In genomic region chr2:66845307-66845706, GRCh38 we compare ENCODE assay signal across 27 cellular contexts.
DNase-seq lines count a peak whose midpoint lies in the region; ATAC-seq and TF ChIP-seq lines count a peak whose summit lies in the region.
"Had no signal": no experiment of that assay in that cellular context is flagged by ENCODE, and none has a peak within 500 bp of the region (broad histone marks: within the 10 kb centered on the region; RNA-seq: fewer than 3 reads in every experiment).

No MANE protein-coding gene starts in this region.

- CTCF ChIA-PET in A673 (lab: Charles Lee), result interaction anchor here (0.6 kb wide), 1 partner anchor 1001 kb away, joined by 3 read pairs; no protein-coding TSS in a partner anchor

- H3K27ac ChIP-seq in A673 (ENCODE audit: low read depth, low read length, poor library complexity, severe bottlenecking) (peak overlapping the region; percentile 44), mesenchymal stem cell (ENCODE audit: low read length, poor library complexity, severe bottlenecking) (no peak overlapping the region), H9 (ENCODE audit: insufficient read length, low read depth, low read length) (no peak overlapping the region)
- H3K27ac ChIP-seq: psoas muscle, SJSA1, thyroid gland, vagina had no signal

- H2AK5ac ChIP-seq in mesenchymal stem cell (ENCODE audit: low read length, severe bottlenecking) (no peak overlapping the region), H9 (ENCODE audit: insufficient read length, low read length) (no peak overlapping the region)

- peaks cover 35% of the 10 kb centered on the region for H3K4me1 Mint-ChIP-seq in HFFc6 (ENCODE audit: low read depth)
- H3K4me1 Mint-ChIP-seq in H9, result peaks cover 5 to 8% of the 10 kb centered on the region in 2 experiments; a peak in 3 of 4 replicates
- H3K4me1 Mint-ChIP-seq: activated CD4-positive, alpha-beta memory T cell treated with anti-CD3 and anti-CD28 coated beads, Interleukin-2, amount 10 ng/mL, durations not matched to agents 7 days and 5 days; activated T-helper 17 cell treated with anti-CD3 and anti-CD28 coated beads, Interleukin-2, amount 50 U/mL, for 72 hours; naive thymus-derived CD4-positive, alpha-beta T cell had no signal

- 40% methylated on average over 2 of the region's 2 CpGs for WGBS in mesenchymal stem cell
- no CpG with 5 or more reads among the region's 2 CpGs for WGBS in H9 (ENCODE audit: extremely low coverage, insufficient read length, low lambda C conversion rate)

- POLR2A ChIA-PET in A673 (lab: Charles Lee; ENCODE audit: low non-redundant PET), result interaction anchor here (0.6 kb wide), 1 partner anchor 258 kb away, joined by 3 read pairs; no protein-coding TSS in a partner anchor

- no peak overlapping the region for H3K18ac ChIP-seq in mesenchymal stem cell (ENCODE audit: low read depth in 1 of 2, low read length in 2 of 2)
- H3K18ac ChIP-seq in H9 (ENCODE audit: insufficient read length, low read depth, low read length), result no peak overlapping the region

- H3K9me3 Mint-ChIP-seq in HFFc6 (no peaks in the 10 kb centered on the region), H9 (no peaks in the 10 kb centered on the region)
- H3K9me3 Mint-ChIP-seq: activated CD4-positive, alpha-beta memory T cell treated with anti-CD3 and anti-CD28 coated beads, Interleukin-2, amount 10 ng/mL, durations not matched to agents 7 days and 5 days; endodermal cell; stimulated activated naive CD8-positive, alpha-beta T cell treated with anti-CD3 and anti-CD28 coated beads, Interleukin-15, Interleukin-2, amounts not matched to agents 100 ng/mL and 50 ng/mL, for 24 hours had no signal

- H4K8ac ChIP-seq in mesenchymal stem cell (ENCODE audit: low read length) (no peak overlapping the region), H9 (replicated peaks; ENCODE audit: insufficient read length, low read depth, low read length) (no peak overlapping the region)

- ATAC-seq in HG03280 (IDR thresholded peaks at IDR 0.05; ENCODE audit: unreplicated experiment), result no peak
- ATAC-seq: activated naive CD4-positive, alpha-beta T cell treated with anti-CD3 and anti-CD28 coated beads, Interleukin-2, amount 50 U/mL, for 72 hours; activated T-helper 17 cell treated with anti-CD3 and anti-CD28 coated beads, Interleukin-2, amount 50 U/mL, for 72 hours; K562; naive thymus-derived CD4-positive, alpha-beta T cell; psoas muscle had no signal

- H3K79me2 ChIP-seq in H9 (ENCODE audit: insufficient read depth, low read length), result no peaks in the 10 kb centered on the region

- intact Hi-C loops in A673 (cut with micrococcal nuclease; ENCODE audit: unreplicated experiment), result no loop called here

- TF ChIP-seq CTCF in A673 (conservative IDR thresholded peaks at IDR 0.05; ENCODE audit: low read depth, low read length) (no peak), HFFc6 (IDR thresholded peaks at IDR 0.05) (no peak), epithelial cell of esophagus (IDR thresholded peaks at IDR 0.05; ENCODE audit: insufficient read depth, low read depth, low read length, missing control alignments) (no peak), H9 (conservative IDR thresholded peaks at IDR 0.05) (no peak)

- peaks cover 15% of the 10 kb centered on the region for H3K4me1 ChIP-seq in A673 (ENCODE audit: insufficient read depth, low read length, poor library complexity, severe bottlenecking)
- peaks cover 9% of the 10 kb centered on the region for H3K4me1 ChIP-seq in mesenchymal stem cell (ENCODE audit: control insufficient read depth, insufficient read depth, low read depth, low read length)
- H3K4me1 ChIP-seq in H9 (ENCODE audit: insufficient read depth, low read length), result no peaks in the 10 kb centered on the region
- H3K4me1 ChIP-seq: psoas muscle, thyroid gland had no signal

- H2AFZ ChIP-seq in mesenchymal stem cell (ENCODE audit: low read depth, low read length) (no peak overlapping the region), H9 (ENCODE audit: low read length) (no peak overlapping the region)

- no peaks in the 10 kb centered on the region for H3K36me3 ChIP-seq in A673 (ENCODE audit: insufficient read depth, low read length, poor library complexity, severe bottlenecking)
- H3K36me3 ChIP-seq in mesenchymal stem cell (ENCODE audit: control insufficient read depth in 1 of 2, insufficient read depth in 2 of 2, low read depth in 1 of 2, low read length in 2 of 2), result no peaks in the 10 kb centered on the region
- H3K36me3 ChIP-seq: SJSA1, thyroid gland, vagina had no signal

- H3T11ph ChIP-seq in H9 (ENCODE audit: low read length), result no peak overlapping the region

- H2BK15ac ChIP-seq in mesenchymal stem cell (ENCODE audit: low read depth, poor library complexity, severe bottlenecking) (no peak overlapping the region), H9 (ENCODE audit: low read depth, low read length) (no peak overlapping the region)

- H3K9me3 ChIP-seq in A673 (ENCODE audit: low read depth, low read length, poor library complexity, severe bottlenecking), result no peaks in the 10 kb centered on the region
- H3K9me3 ChIP-seq in mesenchymal stem cell (ENCODE audit: control insufficient read depth, low read length), result no peaks in the 10 kb centered on the region
- no peaks in the 10 kb centered on the region for H3K9me3 ChIP-seq in H9 (ENCODE audit: control insufficient read depth, low read depth, low read length)
- H3K9me3 ChIP-seq: psoas muscle, SJSA1, thyroid gland, vagina had no signal

- no peak overlapping the region for H3K23ac ChIP-seq in mesenchymal stem cell (ENCODE audit: low read length in 2 of 2)
- H3K23ac ChIP-seq in H9 (ENCODE audit: insufficient read length, low read depth, low read length), result no peak overlapping the region

- H3K14ac ChIP-seq in mesenchymal stem cell (ENCODE audit: low read length in 2 of 2) (no peak overlapping the region), H9 (ENCODE audit: insufficient read depth, low read length) (no peak overlapping the region)

- H3K4me3 ChIP-seq in A673 (ENCODE audit: low read depth, low read length, poor library complexity, severe bottlenecking) (no peak overlapping the region), epithelial cell of esophagus (ENCODE audit: low read length) (no peak overlapping the region), mesenchymal stem cell (ENCODE audit: insufficient read depth in 1 of 2, low read depth in 1 of 2, low read length in 2 of 2) (no peak overlapping the region)
- H3K4me3 ChIP-seq: K562, psoas muscle, SJSA1, thyroid gland, vagina had no signal

- no peak overlapping the region for H4K91ac ChIP-seq in mesenchymal stem cell (ENCODE audit: low read length)
- H4K91ac ChIP-seq in H9 (ENCODE audit: insufficient read length, low read depth, low read length), result no peak overlapping the region

- no peaks in the 10 kb centered on the region for H3K23me2 ChIP-seq in H9 (ENCODE audit: insufficient read length, low read depth, low read length, poor library complexity, severe bottlenecking)

- H3K4me2 ChIP-seq in mesenchymal stem cell (ENCODE audit: low read length, poor library complexity, severe bottlenecking) (no peak overlapping the region), H9 (ENCODE audit: insufficient read depth, insufficient read length, low read length) (no peak overlapping the region)

- H2BK12ac ChIP-seq in mesenchymal stem cell (ENCODE audit: low read length in 2 of 2) (peak overlapping the region in 1 of 2 experiments; percentile 80), H9 (ENCODE audit: insufficient read length, low read depth, low read length) (no peak overlapping the region)

- H2BK5ac ChIP-seq in mesenchymal stem cell (ENCODE audit: low read depth, low read length, poor library complexity, severe bottlenecking), result no peak overlapping the region
- no peak overlapping the region for H2BK5ac ChIP-seq in H9 (ENCODE audit: insufficient read length, low read length)

- H3K79me1 ChIP-seq in mesenchymal stem cell (replicated peaks; ENCODE audit: low read length, poor library complexity, severe bottlenecking) (no peaks in the 10 kb centered on the region), H9 (ENCODE audit: insufficient read depth, low read depth, low read length, poor library complexity, severe bottlenecking) (no peaks in the 10 kb centered on the region)

- H3K27ac Mint-ChIP-seq in HFFc6 (peak overlapping the region; percentile 36; the same call in 1 of the 2 replicates), H9 (no peak overlapping the region)
- H3K27ac Mint-ChIP-seq: activated CD4-positive, alpha-beta memory T cell treated with anti-CD3 and anti-CD28 coated beads, Interleukin-2, amount 10 ng/mL, durations not matched to agents 7 days and 5 days; activated naive CD4-positive, alpha-beta T cell treated with anti-CD3 and anti-CD28 coated beads, Interleukin-2, amount 50 U/mL, for 72 hours; activated T-helper 17 cell treated with anti-CD3 and anti-CD28 coated beads, Interleukin-2, amount 50 U/mL, for 72 hours; endodermal cell; naive thymus-derived CD4-positive, alpha-beta T cell; stimulated activated naive CD8-positive, alpha-beta T cell treated with anti-CD3 and anti-CD28 coated beads, Interleukin-15, Interleukin-2, amounts not matched to agents 100 ng/mL and 50 ng/mL, for 24 hours had no signal

- H3K4me3 Mint-ChIP-seq in HFFc6 (no peak overlapping the region), H9 (no peak overlapping the region)
- H3K4me3 Mint-ChIP-seq: activated CD4-positive, alpha-beta memory T cell treated with anti-CD3 and anti-CD28 coated beads, Interleukin-2, amount 10 ng/mL, durations not matched to agents 7 days and 5 days; activated T-helper 17 cell treated with anti-CD3 and anti-CD28 coated beads, Interleukin-2, amount 50 U/mL, for 72 hours; endodermal cell; naive thymus-derived CD4-positive, alpha-beta T cell; stimulated activated naive CD8-positive, alpha-beta T cell treated with anti-CD3 and anti-CD28 coated beads, Interleukin-15, Interleukin-2, amounts not matched to agents 100 ng/mL and 50 ng/mL, for 24 hours had no signal

- DNase-seq in A673 (ENCODE audit: low spot score) (peak; percentile 85), HFFc6 (peak; percentile 22), epithelial cell of esophagus (ENCODE audit: low read depth) (peak; percentile 30), mesenchymal stem cell (peak; percentile 81), NCI-H82 (lab: John Stamatoyannopoulos, UW) (no peak), H9 (no peak)
- no peak for DNase-seq in stimulated activated CD4-positive, alpha-beta T cell treated with anti-CD3 and anti-CD28 coated beads, Interleukin-2, amount 100 ng/mL, for 48 hours
- DNase-seq: activated CD4-positive, alpha-beta memory T cell treated with anti-CD3 and anti-CD28 coated beads, Interleukin-2, amount 10 ng/mL, durations not matched to agents 7 days and 5 days; activated CD4-positive, alpha-beta T cell treated with anti-CD3 and anti-CD28 coated beads for 1 hour; activated CD8-positive, alpha-beta memory T cell treated with anti-CD3 and anti-CD28 coated beads, Interleukin-2, amount 50 U/mL, for 48 hours; anterior cingulate cortex; endodermal cell; midbrain; naive thymus-derived CD4-positive, alpha-beta T cell; NCI-H146; NCI-H2107; NCI-H748 treated with DMSO at 0.1 percent for 48 hours; nucleus accumbens; psoas muscle; thyroid gland had no signal

- no peak overlapping the region for H3K56ac ChIP-seq in H9 (ENCODE audit: insufficient read length, low read depth, low read length)

- H3K36me3 Mint-ChIP-seq in HFFc6 (ENCODE audit: low read depth) (peaks cover 4% of the 10 kb centered on the region; the same call in 1 of the 2 replicates), H9 (ENCODE audit: insufficient read depth in 1 of 3, low read depth in 3 of 3) (no peaks in the 10 kb centered on the region)
- H3K36me3 Mint-ChIP-seq: activated naive CD4-positive, alpha-beta T cell treated with anti-CD3 and anti-CD28 coated beads, Interleukin-2, amount 50 U/mL, for 72 hours; naive thymus-derived CD4-positive, alpha-beta T cell had no signal

- no peak overlapping the region for H3K4ac ChIP-seq in mesenchymal stem cell (ENCODE audit: low read depth in 1 of 2, low read length in 2 of 2)
- no peak overlapping the region for H3K4ac ChIP-seq in H9 (ENCODE audit: low read depth, low read length)

- BruUV-seq in A673 (replicated peaks; lab: Mats Ljungman, UMichigan), result no TSS peak

- H2BK120ac ChIP-seq in mesenchymal stem cell (ENCODE audit: low read depth, low read length) (no peak overlapping the region), H9 (ENCODE audit: low read depth, low read length, poor library complexity, severe bottlenecking) (no peak overlapping the region)

- no peaks in the 10 kb centered on the region for H4K20me1 ChIP-seq in H9 (ENCODE audit: control insufficient read depth, insufficient read depth, insufficient read length)

- H3K9ac ChIP-seq in mesenchymal stem cell (ENCODE audit: low read length) (no peak overlapping the region), H9 (ENCODE audit: extremely low read depth, insufficient read length, low read length) (no peak overlapping the region)

- no peak overlapping the region for H2BK20ac ChIP-seq in H9 (ENCODE audit: low read depth, low read length, poor library complexity, severe bottlenecking)

- H4K5ac ChIP-seq in H9 (ENCODE audit: insufficient read length, low read depth, low read length), result no peak overlapping the region

- H3K27me3 ChIP-seq in A673 (replicated peaks; ENCODE audit: insufficient read depth, low read depth, low read length, poor library complexity) (no peaks in the 10 kb centered on the region), mesenchymal stem cell (ENCODE audit: control insufficient read depth in 1 of 2, insufficient read depth in 1 of 2, low read length in 2 of 2) (no peaks in the 10 kb centered on the region), H9 (ENCODE audit: insufficient read depth, low read length) (no peaks in the 10 kb centered on the region)
- H3K27me3 ChIP-seq: SJSA1, thyroid gland, vagina had no signal

- H3K27me3 Mint-ChIP-seq in HFFc6 (ENCODE audit: insufficient read depth), result no peaks in the 10 kb centered on the region
- peaks cover 2% of the 10 kb centered on the region; the same call in 1 of the 2 replicates for H3K27me3 Mint-ChIP-seq in H9 (ENCODE audit: low read depth)
- H3K27me3 Mint-ChIP-seq: activated CD4-positive, alpha-beta memory T cell treated with anti-CD3 and anti-CD28 coated beads, Interleukin-2, amount 10 ng/mL, durations not matched to agents 7 days and 5 days; stimulated activated naive CD8-positive, alpha-beta T cell treated with anti-CD3 and anti-CD28 coated beads, Interleukin-15, Interleukin-2, amounts not matched to agents 100 ng/mL and 50 ng/mL, for 24 hours had no signal

Comparison
In these comparisons a context has a peak if more than half of its experiments do, and no peak if none do; other contexts are left out.
1. DNase-seq: peak in A673 (single experiment), HFFc6 (single experiment), epithelial cell of esophagus (single experiment) and mesenchymal stem cell (single experiment); none in NCI-H82 (single experiment), stimulated activated CD4-positive, alpha-beta T cell treated with anti-CD3 and anti-CD28 coated beads, Interleukin-2, amount 100 ng/mL, for 48 hours (0 of 2) and H9 (single experiment).